In genomic region chr7:96202102-96202501, GRCh38 we compare ENCODE assay signal across 34 cellular contexts.
DNase-seq lines count a peak whose midpoint lies in the region; ATAC-seq, FAIRE-seq and TF ChIP-seq lines count a peak whose summit lies in the region.
"Had no signal": no experiment of that assay in that cellular context is flagged by ENCODE, and none has a peak within 500 bp of the region (broad histone marks: within the 10 kb centered on the region; RNA-seq: fewer than 3 reads in every experiment).

No MANE protein-coding gene starts in this region.

- H2AFZ ChIP-seq in K562 (ENCODE audit: low read depth, low read length), result no peak overlapping the region

- TF ChIP-seq EP300 in K562 (IDR thresholded peaks at IDR 0.05; ENCODE audit: low read length), result no peak

- H3K9ac ChIP-seq in K562 (ENCODE audit: insufficient read depth in 1 of 2, low read depth in 2 of 2, low read length in 2 of 2), result no peak overlapping the region
- H3K9ac ChIP-seq: BLaER1; BLaER1 treated with 17β-estradiol and CSF1 and Interleukin-3, amounts not matched to agents 10 nM and 100 nM had no signal

- H3K9me3 ChIP-seq in SJCRH30 (replicated peaks) (no peaks in the 10 kb centered on the region), K562 (replicated peaks; ENCODE audit: control insufficient read depth, insufficient read depth, low read depth, low read length) (no peaks in the 10 kb centered on the region), BE2C (no peaks in the 10 kb centered on the region), MG63 (no peaks in the 10 kb centered on the region)
- H3K9me3 ChIP-seq: A549; BLaER1; BLaER1 treated with 17β-estradiol and CSF1 and Interleukin-3, amounts not matched to agents 10 nM and 100 nM; Caco-2 had no signal

- no peaks in the 10 kb centered on the region for H3K79me2 ChIP-seq in K562 (ENCODE audit: control insufficient read depth, insufficient read depth, low read length)

- POLR2A ChIA-PET in K562 (lab: Yijun Ruan, JAX), result no interaction called here

- TF ChIP-seq CTCF in K562 (IDR thresholded peaks at IDR 0.05 in 2 of 3, conservative IDR thresholded peaks at IDR 0.05 in 1 of 3; ENCODE audit: insufficient read depth in 2 of 3, low read depth in 1 of 3, low read length in 3 of 3) (no peak), BE2C (IDR thresholded peaks at IDR 0.05; ENCODE audit: low read depth, low read length) (no peak)

- peaks cover 21% of the 10 kb centered on the region for H3K4me1 ChIP-seq in SJCRH30
- peaks cover 0 to 17% of the 10 kb centered on the region in 2 experiments; a peak in 2 of 5 replicates for H3K4me1 ChIP-seq in K562 (replicated peaks in 1 of 2; ENCODE audit: control insufficient read depth in 2 of 2, insufficient read depth in 2 of 2, low read length in 2 of 2)
- no peaks in the 10 kb centered on the region for H3K4me1 ChIP-seq in BE2C
- H3K4me1 ChIP-seq: A549; BLaER1; BLaER1 treated with 17β-estradiol and CSF1 and Interleukin-3, amounts not matched to agents 10 nM and 100 nM had no signal

- H3K27ac ChIP-seq in SJCRH30, result peak overlapping the region; percentile 96; the same call in 1 of the 2 replicates
- no peak overlapping the region for H3K27ac ChIP-seq in K562 (ENCODE audit: extremely low read depth, low read depth, low read length)
- H3K27ac ChIP-seq: 22Rv1; A549; BLaER1; BLaER1 treated with 17β-estradiol and CSF1 and Interleukin-3, amounts not matched to agents 10 nM and 100 nM; C4-2B had no signal

- H3K4me3 ChIP-seq in SJCRH30 (no peak overlapping the region), K562 (no peak overlapping the region), BE2C (ENCODE audit: low read depth, low read length) (no peak overlapping the region), MG63 (no peak overlapping the region)
- H3K4me3 ChIP-seq: A549; BLaER1; BLaER1 treated with 17β-estradiol and CSF1 and Interleukin-3, amounts not matched to agents 10 nM and 100 nM had no signal

- CTCF ChIA-PET in K562 (lab: Yijun Ruan, JAX; ENCODE audit: low intra/inter-chr PET ratio), result no interaction called here

- BruUV-seq in K562 (replicated peaks; lab: Mats Ljungman, UMichigan), result no TSS peak

- WGBS in K562 (ENCODE audit: insufficient coverage, low coverage, missing lambda C conversion rate), result 98% methylated on average over 2 of the region's 2 CpGs

- no peaks in the 10 kb centered on the region for H3K9me1 ChIP-seq in K562 (ENCODE audit: control insufficient read depth, insufficient read depth, low read length)

- no peak overlapping the region for H3K4me2 ChIP-seq in K562 (ENCODE audit: insufficient read depth, low read length)
- H3K4me2 ChIP-seq: A549; BLaER1; BLaER1 treated with 17β-estradiol and CSF1 and Interleukin-3, amounts not matched to agents 10 nM and 100 nM had no signal

- H3K36me3 ChIP-seq in SJCRH30, result 0 out of 2 replicates have a peak, but pooled peaks cover 2% of the 10 kb centered on the region
- H3K36me3 ChIP-seq in K562 (ENCODE audit: control insufficient read depth, insufficient read depth, low read length), result no peaks in the 10 kb centered on the region; the same call in 2 of the 3 replicates
- H3K36me3 ChIP-seq in BE2C, result no peaks in the 10 kb centered on the region
- no peaks in the 10 kb centered on the region for H3K36me3 ChIP-seq in MG63

- peak; percentile 63 for DNase-seq in OCI-M1 (lab: John Stamatoyannopoulos, UW)
- DNase-seq in SJCRH30, result no peak
- DNase-seq in K562 (ENCODE audit: extremely low read depth in 1 of 4, low spot score in 3 of 4), result no peak
- peak; percentile 6 for DNase-seq in fibroblast of peridontal ligament (ENCODE audit: extremely low read depth)
- no peak for DNase-seq in stimulated activated CD4-positive, alpha-beta T cell treated with anti-CD3 and anti-CD28 coated beads, Interleukin-2, amount 100 ng/mL, for 48 hours
- no peak for DNase-seq in BE2C
- DNase-seq in MG63, result no peak
- no peak for DNase-seq in activated CD4-positive, alpha-beta T cell treated with anti-CD3 and anti-CD28 coated beads, Interleukin-2, amount 50 U/mL, for 4 hours
- DNase-seq: 8988T; ACHN; AML-193; C1 segment of cervical spinal cord; Caco-2; Calu3; CD4-positive, alpha-beta memory T cell; CD4-positive, alpha-beta T cell; CD4-positive, CD25-positive, alpha-beta regulatory T cell; CD8-positive, alpha-beta memory T cell; CD8-positive, alpha-beta T cell; COR-L47; DMS 273 treated with DMSO at 0.1 percent for 48 hours; DMS153; DMS53; DMS79; DMS79 treated with DMSO at 0.1 percent for 48 hours; DND-41; EL had no signal

- intact Hi-C loops in K562 (cut with micrococcal nuclease), result no loop called here

- FAIRE-seq in K562 (lab: Jason Lieb, UNC), result no peak
- FAIRE-seq: A204.1, A549, D721Med had no signal

- no peak for TF ChIP-seq RAD21 in K562 (CRISPR knock-in tag; conservative IDR thresholded peaks at IDR 0.05 in 1 of 2, IDR thresholded peaks at IDR 0.05 in 1 of 2)

- TF ChIP-seq POLR2A in K562 (conservative IDR thresholded peaks at IDR 0.05), result no peak

- H4K20me1 ChIP-seq in K562 (replicated peaks; ENCODE audit: control insufficient read depth, insufficient read depth, low read length), result no peaks in the 10 kb centered on the region
- H4K20me1 ChIP-seq: BLaER1 had no signal

- ATAC-seq in K562, result peak; percentile 47
- ATAC-seq: A549; CD8-positive, alpha-beta T cell had no signal

- no peaks in the 10 kb centered on the region for H3K27me3 ChIP-seq in SJCRH30
- H3K27me3 ChIP-seq in K562 (ENCODE audit: control insufficient read depth in 2 of 2, insufficient read depth in 2 of 2, low read length in 2 of 2), result no peaks in the 10 kb centered on the region
- no peaks in the 10 kb centered on the region for H3K27me3 ChIP-seq in BE2C
- H3K27me3 ChIP-seq in MG63, result no peaks in the 10 kb centered on the region
- H3K27me3 ChIP-seq: BLaER1; BLaER1 treated with 17β-estradiol and CSF1 and Interleukin-3, amounts not matched to agents 10 nM and 100 nM had no signal

- in situ Hi-C loops in K562 (cut with MboI), result no loop called here

TF ChIP-seq in K562, 482 proteins besides CTCF, POLR2A, EP300 and RAD21 (continues in another document):
- TF ChIP-seq ZNF592 (IDR thresholded peaks at IDR 0.05), result 0 out of 2 replicates have a peak, but pooled peaks have one; percentile 22
- TF ChIP-seq, protein P1, sequence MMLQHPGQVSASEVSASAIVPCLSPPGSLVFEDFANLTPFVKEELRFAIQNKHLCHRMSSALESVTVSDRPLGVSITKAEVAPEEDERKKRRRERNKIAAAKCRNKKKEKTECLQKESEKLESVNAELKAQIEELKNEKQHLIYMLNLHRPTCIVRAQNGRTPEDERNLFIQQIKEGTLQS (IDR thresholded peaks at IDR 0.05), result peak; percentile 67; the same call in 1 of the 2 replicates
- TF ChIP-seq, protein P1 (CRISPR knock-in tag; conservative IDR thresholded peaks at IDR 0.05), result no peak
- TF ChIP-seq MYC (IDR thresholded peaks at IDR 0.05; ENCODE audit: low read depth, low read length), result no peak
- TF ChIP-seq MYC (CRISPR knock-in tag; IDR thresholded peaks at IDR 0.05; ENCODE audit: borderline replicate concordance, low read depth), result no peak
- peak; percentile 34 to 43; a peak in 2 of 4 replicates for TF ChIP-seq TRIM24 (IDR thresholded peaks at IDR 0.05)
- no peak for TF ChIP-seq HDAC3 (IDR thresholded peaks at IDR 0.05; ENCODE audit: borderline replicate concordance, partially characterized antibody)

Comparison
In these comparisons a context has a peak if more than half of its experiments do, and no peak if none do; other contexts are left out.
1. DNase-seq: peak in OCI-M1 (single experiment) and fibroblast of peridontal ligament (single experiment); none in SJCRH30 (0 of 2), K562 (0 of 4), stimulated activated CD4-positive, alpha-beta T cell treated with anti-CD3 and anti-CD28 coated beads, Interleukin-2, amount 100 ng/mL, for 48 hours (0 of 2), BE2C (single experiment), MG63 (single experiment) and activated CD4-positive, alpha-beta T cell treated with anti-CD3 and anti-CD28 coated beads, Interleukin-2, amount 50 U/mL, for 4 hours (0 of 2).